Comparison of ENCODE assay signal across 1 cellular context in the genomic region with DNA sequence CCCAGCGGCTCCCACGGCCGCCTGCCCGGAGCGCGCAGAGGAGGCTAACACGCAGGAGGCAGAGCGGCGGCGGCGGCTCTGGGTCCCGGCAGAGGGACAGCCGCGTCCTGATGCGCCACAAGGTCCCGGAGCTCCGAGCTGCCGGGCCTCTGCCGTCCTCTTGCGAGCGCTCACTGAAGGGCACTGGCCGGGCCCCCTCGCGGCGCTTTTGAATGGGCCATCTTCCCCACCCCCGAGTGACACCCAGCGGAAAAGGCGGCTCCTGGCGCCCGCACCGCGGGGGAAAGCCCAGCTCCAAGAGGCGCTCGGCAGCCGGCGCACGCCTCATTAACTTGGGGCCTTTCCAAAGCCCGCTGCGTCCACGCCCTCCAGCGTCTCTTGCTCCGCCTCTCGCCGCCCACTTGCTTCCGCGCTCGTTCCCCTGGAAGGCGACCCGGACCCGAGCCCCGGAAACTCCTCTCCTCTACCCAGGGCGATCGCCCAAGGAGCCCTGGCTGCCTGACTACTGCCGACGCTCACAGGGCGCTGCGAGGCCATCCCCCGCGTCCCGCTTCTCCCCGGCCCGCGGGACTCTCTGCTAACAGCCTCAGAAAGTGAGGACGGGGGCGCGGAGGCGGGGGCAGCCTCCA.
TF ChIP-seq lines count a peak whose summit lies in the region.

A gene (minus strand): TSS at position 363 of the 629 bp plus-strand sequence.

TF ChIP-seq in K562, 482 proteins besides CTCF, POLR2A, EP300 and RAD21 (continued from another document and continues in another):
- TF ChIP-seq, protein P1, sequence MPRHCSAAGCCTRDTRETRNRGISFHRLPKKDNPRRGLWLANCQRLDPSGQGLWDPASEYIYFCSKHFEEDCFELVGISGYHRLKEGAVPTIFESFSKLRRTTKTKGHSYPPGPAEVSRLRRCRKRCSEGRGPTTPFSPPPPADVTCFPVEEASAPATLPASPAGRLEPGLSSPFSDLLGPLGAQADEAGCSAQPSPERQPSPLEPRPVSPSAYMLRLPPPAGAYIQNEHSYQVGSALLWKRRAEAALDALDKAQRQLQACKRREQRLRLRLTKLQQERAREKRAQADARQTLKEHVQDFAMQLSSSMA (CRISPR knock-in tag; IDR thresholded peaks at IDR 0.05): no peak
- TF ChIP-seq DDX20 (tag; IDR thresholded peaks at IDR 0.05; ENCODE audit: low read depth) (no peak), ZNF57 (CRISPR knock-in tag; IDR thresholded peaks at IDR 0.05) (no peak), STAT5A (IDR thresholded peaks at IDR 0.05; ENCODE audit: borderline replicate concordance, low read length) (no peak), SRF (CRISPR knock-in tag; IDR thresholded peaks at IDR 0.05) (no peak), SPI1 (IDR thresholded peaks at IDR 0.05; ENCODE audit: borderline replicate concordance, low read depth, low read length) (no peak), ZNF212 (CRISPR knock-in tag; IDR thresholded peaks at IDR 0.05) (no peak), NFYB (IDR thresholded peaks at IDR 0.05; ENCODE audit: extremely low read depth, insufficient read length) (no peak), LEF1 (IDR thresholded peaks at IDR 0.05) (no peak), NCOA6 (IDR thresholded peaks at IDR 0.05) (no peak), PHB (CRISPR knock-in tag; IDR thresholded peaks at IDR 0.05) (no peak), PTBP1 (IDR thresholded peaks at IDR 0.05; ENCODE audit: low read depth, low read length) (no peak), RB1 (IDR thresholded peaks at IDR 0.05; ENCODE audit: low read depth) (no peak; the same call in none of the 2 replicates), TRIM28 (IDR thresholded peaks at IDR 0.05) (no peak), SIRT6 (IDR thresholded peaks at IDR 0.05; ENCODE audit: low read depth, low read length) (no peak), ARID2 (IDR thresholded peaks at IDR 0.05) (no peak), PML (IDR thresholded peaks at IDR 0.05; ENCODE audit: low read length) (no peak), GABPA (tag; conservative IDR thresholded peaks at IDR 0.05; ENCODE audit: low read depth) (peak; percentile 50; the same call in 1 of the 2 replicates)
- TF ChIP-seq, protein P2, sequence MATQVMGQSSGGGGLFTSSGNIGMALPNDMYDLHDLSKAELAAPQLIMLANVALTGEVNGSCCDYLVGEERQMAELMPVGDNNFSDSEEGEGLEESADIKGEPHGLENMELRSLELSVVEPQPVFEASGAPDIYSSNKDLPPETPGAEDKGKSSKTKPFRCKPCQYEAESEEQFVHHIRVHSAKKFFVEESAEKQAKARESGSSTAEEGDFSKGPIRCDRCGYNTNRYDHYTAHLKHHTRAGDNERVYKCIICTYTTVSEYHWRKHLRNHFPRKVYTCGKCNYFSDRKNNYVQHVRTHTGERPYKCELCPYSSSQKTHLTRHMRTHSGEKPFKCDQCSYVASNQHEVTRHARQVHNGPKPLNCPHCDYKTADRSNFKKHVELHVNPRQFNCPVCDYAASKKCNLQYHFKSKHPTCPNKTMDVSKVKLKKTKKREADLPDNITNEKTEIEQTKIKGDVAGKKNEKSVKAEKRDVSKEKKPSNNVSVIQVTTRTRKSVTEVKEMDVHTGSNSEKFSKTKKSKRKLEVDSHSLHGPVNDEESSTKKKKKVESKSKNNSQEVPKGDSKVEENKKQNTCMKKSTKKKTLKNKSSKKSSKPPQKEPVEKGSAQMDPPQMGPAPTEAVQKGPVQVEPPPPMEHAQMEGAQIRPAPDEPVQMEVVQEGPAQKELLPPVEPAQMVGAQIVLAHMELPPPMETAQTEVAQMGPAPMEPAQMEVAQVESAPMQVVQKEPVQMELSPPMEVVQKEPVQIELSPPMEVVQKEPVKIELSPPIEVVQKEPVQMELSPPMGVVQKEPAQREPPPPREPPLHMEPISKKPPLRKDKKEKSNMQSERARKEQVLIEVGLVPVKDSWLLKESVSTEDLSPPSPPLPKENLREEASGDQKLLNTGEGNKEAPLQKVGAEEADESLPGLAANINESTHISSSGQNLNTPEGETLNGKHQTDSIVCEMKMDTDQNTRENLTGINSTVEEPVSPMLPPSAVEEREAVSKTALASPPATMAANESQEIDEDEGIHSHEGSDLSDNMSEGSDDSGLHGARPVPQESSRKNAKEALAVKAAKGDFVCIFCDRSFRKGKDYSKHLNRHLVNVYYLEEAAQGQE (CRISPR knock-in tag; IDR thresholded peaks at IDR 0.05; ENCODE audit: low read depth): no peak
- TF ChIP-seq, protein P3, sequence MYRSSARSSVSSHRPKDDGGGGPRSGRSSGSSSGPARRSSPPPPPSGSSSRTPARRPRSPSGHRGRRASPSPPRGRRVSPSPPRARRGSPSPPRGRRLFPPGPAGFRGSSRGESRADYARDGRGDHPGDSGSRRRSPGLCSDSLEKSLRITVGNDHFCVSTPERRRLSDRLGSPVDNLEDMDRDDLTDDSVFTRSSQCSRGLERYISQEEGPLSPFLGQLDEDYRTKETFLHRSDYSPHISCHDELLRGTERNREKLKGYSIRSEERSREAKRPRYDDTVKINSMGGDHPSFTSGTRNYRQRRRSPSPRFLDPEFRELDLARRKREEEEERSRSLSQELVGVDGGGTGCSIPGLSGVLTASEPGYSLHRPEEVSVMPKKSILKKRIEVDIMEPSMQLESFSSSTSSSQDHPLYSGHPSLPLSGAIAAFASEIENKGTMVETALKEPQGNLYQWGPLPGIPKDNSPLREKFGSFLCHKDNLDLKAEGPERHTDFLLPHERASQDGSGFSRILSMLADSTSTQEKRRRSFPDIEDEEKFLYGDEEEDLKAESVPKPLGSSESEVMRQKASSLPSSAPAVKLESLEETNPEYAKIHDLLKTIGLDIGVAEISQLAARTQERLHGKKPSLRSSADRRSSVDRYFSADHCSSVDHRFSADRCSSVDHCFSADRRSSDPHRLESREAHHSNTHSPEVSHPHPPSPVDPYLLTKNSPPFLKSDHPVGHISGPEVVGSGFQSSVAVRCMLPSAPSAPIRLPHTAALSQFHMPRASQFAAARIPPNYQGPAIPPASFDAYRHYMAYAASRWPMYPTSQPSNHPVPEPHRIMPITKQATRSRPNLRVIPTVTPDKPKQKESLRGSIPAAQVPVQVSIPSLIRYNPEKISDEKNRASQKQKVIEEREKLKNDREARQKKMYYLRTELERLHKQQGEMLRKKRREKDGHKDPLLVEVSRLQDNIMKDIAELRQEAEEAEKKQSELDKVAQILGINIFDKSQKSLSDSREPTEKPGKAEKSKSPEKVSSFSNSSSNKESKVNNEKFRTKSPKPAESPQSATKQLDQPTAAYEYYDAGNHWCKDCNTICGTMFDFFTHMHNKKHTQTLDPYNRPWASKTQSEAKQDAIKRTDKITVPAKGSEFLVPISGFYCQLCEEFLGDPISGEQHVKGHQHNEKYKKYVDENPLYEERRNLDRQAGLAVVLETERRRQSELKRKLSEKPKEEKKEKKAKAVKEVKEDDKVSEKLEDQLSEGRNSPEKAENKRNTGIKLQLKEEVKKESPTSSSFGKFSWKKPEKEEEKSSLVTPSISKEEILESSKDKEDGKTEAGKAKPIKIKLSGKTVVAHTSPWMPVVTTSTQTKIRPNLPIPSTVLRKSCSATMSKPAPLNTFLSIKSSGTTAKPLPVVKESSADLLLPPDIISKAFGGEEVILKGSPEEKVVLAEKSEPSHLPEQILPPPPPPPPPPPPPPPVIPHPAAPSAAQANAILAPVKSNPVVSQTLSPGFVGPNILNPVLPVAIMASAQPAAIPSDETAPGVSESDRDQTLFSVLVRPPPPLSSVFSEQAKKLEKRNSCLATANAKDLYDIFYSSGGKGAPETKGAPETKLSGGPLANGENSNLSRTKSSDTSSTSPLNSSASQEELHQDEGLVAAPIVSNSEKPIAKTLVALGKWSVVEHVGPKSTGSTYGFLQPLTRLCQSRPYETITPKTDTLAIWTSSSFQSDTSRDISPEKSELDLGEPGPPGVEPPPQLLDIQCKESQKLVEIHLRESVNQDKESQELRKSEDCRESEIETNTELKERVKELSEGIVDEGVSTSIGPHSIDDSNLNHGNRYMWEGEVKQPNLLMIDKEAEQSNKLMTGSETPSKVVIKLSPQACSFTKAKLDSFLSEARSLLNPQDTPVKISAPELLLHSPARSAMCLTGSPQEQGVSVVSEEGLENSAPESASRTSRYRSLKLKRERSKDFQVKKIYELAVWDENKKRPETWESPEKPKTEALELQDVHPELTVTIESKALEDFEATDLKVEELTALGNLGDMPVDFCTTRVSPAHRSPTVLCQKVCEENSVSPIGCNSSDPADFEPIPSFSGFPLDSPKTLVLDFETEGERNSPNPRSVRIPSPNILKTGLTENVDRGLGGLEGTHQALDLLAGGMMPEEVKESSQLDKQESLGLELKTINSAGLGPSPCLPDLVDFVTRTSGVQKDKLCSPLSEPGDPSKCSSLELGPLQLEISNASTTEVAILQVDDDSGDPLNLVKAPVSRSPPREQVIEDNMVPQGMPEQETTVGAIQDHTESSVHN (IDR thresholded peaks at IDR 0.05; ENCODE audit: borderline replicate concordance in 1 of 2, low read depth in 1 of 2): no peak
- TF ChIP-seq, protein P4, sequence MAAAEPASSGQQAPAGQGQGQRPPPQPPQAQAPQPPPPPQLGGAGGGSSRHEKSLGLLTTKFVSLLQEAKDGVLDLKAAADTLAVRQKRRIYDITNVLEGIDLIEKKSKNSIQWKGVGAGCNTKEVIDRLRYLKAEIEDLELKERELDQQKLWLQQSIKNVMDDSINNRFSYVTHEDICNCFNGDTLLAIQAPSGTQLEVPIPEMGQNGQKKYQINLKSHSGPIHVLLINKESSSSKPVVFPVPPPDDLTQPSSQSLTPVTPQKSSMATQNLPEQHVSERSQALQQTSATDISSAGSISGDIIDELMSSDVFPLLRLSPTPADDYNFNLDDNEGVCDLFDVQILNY (CRISPR knock-in tag; IDR thresholded peaks at IDR 0.05): no peak
- TF ChIP-seq, protein P5, sequence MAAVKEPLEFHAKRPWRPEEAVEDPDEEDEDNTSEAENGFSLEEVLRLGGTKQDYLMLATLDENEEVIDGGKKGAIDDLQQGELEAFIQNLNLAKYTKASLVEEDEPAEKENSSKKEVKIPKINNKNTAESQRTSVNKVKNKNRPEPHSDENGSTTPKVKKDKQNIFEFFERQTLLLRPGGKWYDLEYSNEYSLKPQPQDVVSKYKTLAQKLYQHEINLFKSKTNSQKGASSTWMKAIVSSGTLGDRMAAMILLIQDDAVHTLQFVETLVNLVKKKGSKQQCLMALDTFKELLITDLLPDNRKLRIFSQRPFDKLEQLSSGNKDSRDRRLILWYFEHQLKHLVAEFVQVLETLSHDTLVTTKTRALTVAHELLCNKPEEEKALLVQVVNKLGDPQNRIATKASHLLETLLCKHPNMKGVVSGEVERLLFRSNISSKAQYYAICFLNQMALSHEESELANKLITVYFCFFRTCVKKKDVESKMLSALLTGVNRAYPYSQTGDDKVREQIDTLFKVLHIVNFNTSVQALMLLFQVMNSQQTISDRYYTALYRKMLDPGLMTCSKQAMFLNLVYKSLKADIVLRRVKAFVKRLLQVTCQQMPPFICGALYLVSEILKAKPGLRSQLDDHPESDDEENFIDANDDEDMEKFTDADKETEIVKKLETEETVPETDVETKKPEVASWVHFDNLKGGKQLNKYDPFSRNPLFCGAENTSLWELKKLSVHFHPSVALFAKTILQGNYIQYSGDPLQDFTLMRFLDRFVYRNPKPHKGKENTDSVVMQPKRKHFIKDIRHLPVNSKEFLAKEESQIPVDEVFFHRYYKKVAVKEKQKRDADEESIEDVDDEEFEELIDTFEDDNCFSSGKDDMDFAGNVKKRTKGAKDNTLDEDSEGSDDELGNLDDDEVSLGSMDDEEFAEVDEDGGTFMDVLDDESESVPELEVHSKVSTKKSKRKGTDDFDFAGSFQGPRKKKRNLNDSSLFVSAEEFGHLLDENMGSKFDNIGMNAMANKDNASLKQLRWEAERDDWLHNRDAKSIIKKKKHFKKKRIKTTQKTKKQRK (IDR thresholded peaks at IDR 0.05; ENCODE audit: borderline replicate concordance, low read depth, low read length): no peak
- TF ChIP-seq, protein P6, sequence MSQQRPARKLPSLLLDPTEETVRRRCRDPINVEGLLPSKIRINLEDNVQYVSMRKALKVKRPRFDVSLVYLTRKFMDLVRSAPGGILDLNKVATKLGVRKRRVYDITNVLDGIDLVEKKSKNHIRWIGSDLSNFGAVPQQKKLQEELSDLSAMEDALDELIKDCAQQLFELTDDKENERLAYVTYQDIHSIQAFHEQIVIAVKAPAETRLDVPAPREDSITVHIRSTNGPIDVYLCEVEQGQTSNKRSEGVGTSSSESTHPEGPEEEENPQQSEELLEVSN (IDR thresholded peaks at IDR 0.05; ENCODE audit: borderline replicate concordance in 1 of 2, extremely low read depth in 1 of 2, insufficient read depth in 1 of 2, insufficient read length in 1 of 2, low read depth in 1 of 2, low read length in 1 of 2, poor library complexity in 1 of 2, severe bottlenecking in 1 of 2): peak in 1 of 2 experiments; percentile 89
- TF ChIP-seq, protein P7, sequence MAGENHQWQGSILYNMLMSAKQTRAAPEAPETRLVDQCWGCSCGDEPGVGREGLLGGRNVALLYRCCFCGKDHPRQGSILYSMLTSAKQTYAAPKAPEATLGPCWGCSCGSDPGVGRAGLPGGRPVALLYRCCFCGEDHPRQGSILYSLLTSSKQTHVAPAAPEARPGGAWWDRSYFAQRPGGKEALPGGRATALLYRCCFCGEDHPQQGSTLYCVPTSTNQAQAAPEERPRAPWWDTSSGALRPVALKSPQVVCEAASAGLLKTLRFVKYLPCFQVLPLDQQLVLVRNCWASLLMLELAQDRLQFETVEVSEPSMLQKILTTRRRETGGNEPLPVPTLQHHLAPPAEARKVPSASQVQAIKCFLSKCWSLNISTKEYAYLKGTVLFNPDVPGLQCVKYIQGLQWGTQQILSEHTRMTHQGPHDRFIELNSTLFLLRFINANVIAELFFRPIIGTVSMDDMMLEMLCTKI (IDR thresholded peaks at IDR 0.05; ENCODE audit: partially characterized antibody): no peak
- TF ChIP-seq, protein P8, sequence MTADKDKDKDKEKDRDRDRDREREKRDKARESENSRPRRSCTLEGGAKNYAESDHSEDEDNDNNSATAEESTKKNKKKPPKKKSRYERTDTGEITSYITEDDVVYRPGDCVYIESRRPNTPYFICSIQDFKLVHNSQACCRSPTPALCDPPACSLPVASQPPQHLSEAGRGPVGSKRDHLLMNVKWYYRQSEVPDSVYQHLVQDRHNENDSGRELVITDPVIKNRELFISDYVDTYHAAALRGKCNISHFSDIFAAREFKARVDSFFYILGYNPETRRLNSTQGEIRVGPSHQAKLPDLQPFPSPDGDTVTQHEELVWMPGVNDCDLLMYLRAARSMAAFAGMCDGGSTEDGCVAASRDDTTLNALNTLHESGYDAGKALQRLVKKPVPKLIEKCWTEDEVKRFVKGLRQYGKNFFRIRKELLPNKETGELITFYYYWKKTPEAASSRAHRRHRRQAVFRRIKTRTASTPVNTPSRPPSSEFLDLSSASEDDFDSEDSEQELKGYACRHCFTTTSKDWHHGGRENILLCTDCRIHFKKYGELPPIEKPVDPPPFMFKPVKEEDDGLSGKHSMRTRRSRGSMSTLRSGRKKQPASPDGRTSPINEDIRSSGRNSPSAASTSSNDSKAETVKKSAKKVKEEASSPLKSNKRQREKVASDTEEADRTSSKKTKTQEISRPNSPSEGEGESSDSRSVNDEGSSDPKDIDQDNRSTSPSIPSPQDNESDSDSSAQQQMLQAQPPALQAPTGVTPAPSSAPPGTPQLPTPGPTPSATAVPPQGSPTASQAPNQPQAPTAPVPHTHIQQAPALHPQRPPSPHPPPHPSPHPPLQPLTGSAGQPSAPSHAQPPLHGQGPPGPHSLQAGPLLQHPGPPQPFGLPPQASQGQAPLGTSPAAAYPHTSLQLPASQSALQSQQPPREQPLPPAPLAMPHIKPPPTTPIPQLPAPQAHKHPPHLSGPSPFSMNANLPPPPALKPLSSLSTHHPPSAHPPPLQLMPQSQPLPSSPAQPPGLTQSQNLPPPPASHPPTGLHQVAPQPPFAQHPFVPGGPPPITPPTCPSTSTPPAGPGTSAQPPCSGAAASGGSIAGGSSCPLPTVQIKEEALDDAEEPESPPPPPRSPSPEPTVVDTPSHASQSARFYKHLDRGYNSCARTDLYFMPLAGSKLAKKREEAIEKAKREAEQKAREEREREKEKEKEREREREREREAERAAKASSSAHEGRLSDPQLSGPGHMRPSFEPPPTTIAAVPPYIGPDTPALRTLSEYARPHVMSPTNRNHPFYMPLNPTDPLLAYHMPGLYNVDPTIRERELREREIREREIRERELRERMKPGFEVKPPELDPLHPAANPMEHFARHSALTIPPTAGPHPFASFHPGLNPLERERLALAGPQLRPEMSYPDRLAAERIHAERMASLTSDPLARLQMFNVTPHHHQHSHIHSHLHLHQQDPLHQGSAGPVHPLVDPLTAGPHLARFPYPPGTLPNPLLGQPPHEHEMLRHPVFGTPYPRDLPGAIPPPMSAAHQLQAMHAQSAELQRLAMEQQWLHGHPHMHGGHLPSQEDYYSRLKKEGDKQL (CRISPR knock-in tag; IDR thresholded peaks at IDR 0.05; ENCODE audit: borderline replicate concordance): no peak
